ENCODE assay signal across 8 cellular contexts in genomic region chr15:74835312-74835823, GRCh38. TPM values are rescaled to one million over a fixed set of nuclear protein-coding genes. Genes with fewer than 3 reads are reported as not detected.
DNase-seq lines count a peak whose midpoint lies in the region; ATAC-seq and TF ChIP-seq lines count a peak whose summit lies in the region.

No MANE protein-coding gene starts in this region.

- no peak for ATAC-seq in HG02884 (IDR thresholded peaks at IDR 0.05; ENCODE audit: unreplicated experiment)
- no peak for ATAC-seq in HG02970 (IDR thresholded peaks at IDR 0.05; ENCODE audit: low FRiP score, unreplicated experiment)

- no peak overlapping the region for H3K4ac ChIP-seq in neuronal stem cell (ENCODE audit: low read length)

- H3K27me3 ChIP-seq in fibroblast of lung (ENCODE audit: control insufficient read depth, insufficient read depth, low read length): no peaks in the 10 kb centered on the region
- H3K27me3 ChIP-seq in neuronal stem cell (ENCODE audit: control insufficient read depth in 3 of 3, insufficient read depth in 3 of 3, low read depth in 1 of 3, low read length in 3 of 3): peaks cover 0 to 12% (median 0%) of the 10 kb centered on the region in 3 experiments

- no peak overlapping the region for H3K4me3 ChIP-seq in fibroblast of lung (replicated peaks in 1 of 4; ENCODE audit: control extremely low read depth in 1 of 4, insufficient read depth in 1 of 4, low read depth in 3 of 4, low read length in 4 of 4)
- peak overlapping the region in 1 of 2 donors; percentile 29 for H3K4me3 ChIP-seq in neuronal stem cell (ENCODE audit: low read length in 2 of 2)

- no peak overlapping the region for H3K14ac ChIP-seq in neuronal stem cell (ENCODE audit: low read length)

- H3K4me2 ChIP-seq in fibroblast of lung (ENCODE audit: extremely low read depth, insufficient read depth, low read length): no peak overlapping the region
- H3K4me2 ChIP-seq in neuronal stem cell (ENCODE audit: insufficient read depth, low read length, poor library complexity, severe bottlenecking): no peak overlapping the region

- H2AK5ac ChIP-seq in neuronal stem cell (ENCODE audit: low read depth, low read length): no peak overlapping the region

- no peak overlapping the region for H2BK120ac ChIP-seq in neuronal stem cell (ENCODE audit: low read depth, low read length)

- H3K79me1 ChIP-seq in neuronal stem cell (ENCODE audit: low read depth, low read length): no peaks in the 10 kb centered on the region

- H3K9me3 ChIP-seq in fibroblast of lung (ENCODE audit: control insufficient read depth, insufficient read depth, low read depth, low read length) (no peaks in the 10 kb centered on the region), neuronal stem cell (replicated peaks in 1 of 2; ENCODE audit: control insufficient read depth in 2 of 2, insufficient read depth in 1 of 2, low read depth in 1 of 2, low read length in 2 of 2) (no peaks in the 10 kb centered on the region)

- H3K27ac ChIP-seq in fibroblast of lung (ENCODE audit: insufficient read depth, low read length): no peak overlapping the region
- no peak overlapping the region for H3K27ac ChIP-seq in neuronal stem cell (replicated peaks; ENCODE audit: low read length)

- H3K18ac ChIP-seq in neuronal stem cell (ENCODE audit: low read length): no peak overlapping the region

- no peak overlapping the region for H4K8ac ChIP-seq in neuronal stem cell (ENCODE audit: low read depth, low read length)

- no CpG with 5 or more reads among the region's 5 CpGs for WGBS in neuronal stem cell (ENCODE audit: extremely low coverage in 2 of 2, insufficient read length in 2 of 2, insufficient replicate concordance in 1 of 2), 2 donors

- no peak overlapping the region for H4K91ac ChIP-seq in neuronal stem cell (ENCODE audit: low read depth, low read length, poor library complexity)

- no peaks in the 10 kb centered on the region for H4K20me1 ChIP-seq in fibroblast of lung (ENCODE audit: control insufficient read depth, extremely low read depth, insufficient read depth, low read length)

- H3K9ac ChIP-seq in fibroblast of lung (ENCODE audit: insufficient read depth, low read length) (no peak overlapping the region), neuronal stem cell (ENCODE audit: low read depth, low read length, poor library complexity) (no peak overlapping the region)

- no peak overlapping the region for H2BK12ac ChIP-seq in neuronal stem cell (ENCODE audit: low read length)

- peak; percentile 73 to 86 for TF ChIP-seq CTCF in fibroblast of lung (conservative IDR thresholded peaks at IDR 0.05 in 1 of 2, IDR thresholded peaks at IDR 0.05 in 1 of 2; ENCODE audit: low read depth in 1 of 2, low read length in 2 of 2)

- H3K23ac ChIP-seq in neuronal stem cell (ENCODE audit: low read depth, low read length, poor library complexity): peak overlapping the region; percentile 44

- H3K36me3 ChIP-seq in fibroblast of lung (ENCODE audit: control insufficient read depth, insufficient read depth, low read length) (no peaks in the 10 kb centered on the region), neuronal stem cell (replicated peaks in 1 of 2; ENCODE audit: control insufficient read depth in 2 of 2, insufficient read depth in 2 of 2, low read length in 2 of 2) (peaks cover 0 to 40% of the 10 kb centered on the region in 2 donors)

- no peaks in the 10 kb centered on the region for H3K79me2 ChIP-seq in fibroblast of lung (ENCODE audit: control insufficient read depth, insufficient read depth, low read length)

- peak overlapping the region; percentile 75 for H2BK5ac ChIP-seq in neuronal stem cell (ENCODE audit: low read length)

- peak; percentile 40 for DNase-seq in activated gamma-delta T cell treated with Interleukin-2 at 50 U/mL for 16 hours
- DNase-seq in activated gamma-delta T cell (lab: John Stamatoyannopoulos, UW): no peak
- peak; percentile 75 to 91 for DNase-seq in NCI-H526 (lab: John Stamatoyannopoulos, UW)
- peak; percentile 42 for DNase-seq in activated T-cell treated with anti-CD3 and anti-CD28 coated beads for 1 hour (ENCODE audit: low read depth)
- peak; percentile 23 to 48 for DNase-seq in fibroblast of lung (ENCODE audit: low read depth in 2 of 2)
- no peak for DNase-seq in neuronal stem cell (ENCODE audit: low spot score)

- no peaks in the 10 kb centered on the region for H3K4me1 ChIP-seq in fibroblast of lung (ENCODE audit: control insufficient read depth, extremely low read depth, insufficient read depth, low read length)
- peaks cover 0 to 5% of the 10 kb centered on the region in 2 donors for H3K4me1 ChIP-seq in neuronal stem cell (ENCODE audit: control insufficient read depth in 2 of 2, insufficient read depth in 1 of 2, low read depth in 1 of 2, low read length in 2 of 2)

- no peak overlapping the region for H2AFZ ChIP-seq in fibroblast of lung (ENCODE audit: low read length)
- H2AFZ ChIP-seq in neuronal stem cell (ENCODE audit: low read length): no peak overlapping the region

- H2BK15ac ChIP-seq in neuronal stem cell (ENCODE audit: low read length): no peak overlapping the region

RNA-seq across cellular contexts. Expression of gene ULK3, which starts 7.6 kb away (rescaled TPM):
- 8.8 and 11.8 TPM in 2 replicates for total RNA-seq in fibroblast of lung
- polyA plus RNA-seq in fibroblast of lung: 11.4 and 14.6 TPM in 2 replicates
- polyA plus RNA-seq in fibroblast of lung (2012): 8.5 and 24.2 TPM in 2 replicates
- polyA minus RNA-seq in fibroblast of lung (ENCODE audit: low replicate concordance): 16.7 and 51.2 TPM in 2 replicates
- polyA plus RNA-seq in neuronal stem cell (2013, experiment 1 of 2): 16.2 TPM
- polyA plus RNA-seq in neuronal stem cell (2013, experiment 2 of 2): 15.9 TPM

RNA-seq across cellular contexts. Expression of gene CPLX3, which starts 8.9 kb away (rescaled TPM):
- not detected in 2 replicates for total RNA-seq in fibroblast of lung
- polyA plus RNA-seq in fibroblast of lung: not detected in 2 replicates
- not detected in 2 replicates for polyA plus RNA-seq in fibroblast of lung (2012)
- polyA minus RNA-seq in fibroblast of lung (ENCODE audit: low replicate concordance): not detected in 2 replicates
- polyA plus RNA-seq in neuronal stem cell (2013, experiment 1 of 2): 0.03 TPM
- 0.03 TPM for polyA plus RNA-seq in neuronal stem cell (2013, experiment 2 of 2)

RNA-seq across cellular contexts. Expression of gene LMAN1L, which starts 22.7 kb away (rescaled TPM):
- total RNA-seq in fibroblast of lung: not detected in 2 replicates
- not detected in 2 replicates for polyA plus RNA-seq in fibroblast of lung
- polyA plus RNA-seq in fibroblast of lung (2012): not detected in 2 replicates
- not detected in 2 replicates for polyA minus RNA-seq in fibroblast of lung (ENCODE audit: low replicate concordance)
- polyA plus RNA-seq in neuronal stem cell (2013, experiment 1 of 2): not detected
- not detected for polyA plus RNA-seq in neuronal stem cell (2013, experiment 2 of 2)

RNA-seq across cellular contexts. Expression of gene SCAMP2, which starts 37.8 kb away (rescaled TPM):
- total RNA-seq in fibroblast of lung: 11.8 and 15.5 TPM in 2 replicates
- 86.2 and 115 TPM in 2 replicates for polyA plus RNA-seq in fibroblast of lung
- polyA plus RNA-seq in fibroblast of lung (2012): 55.3 and 67.0 TPM in 2 replicates
- 302 and 321 TPM in 2 replicates for polyA minus RNA-seq in fibroblast of lung (ENCODE audit: low replicate concordance)
- polyA plus RNA-seq in neuronal stem cell (2013, experiment 1 of 2): 40.9 TPM
- polyA plus RNA-seq in neuronal stem cell (2013, experiment 2 of 2): 46.5 TPM

RNA-seq across cellular contexts. Expression of gene CSK, which starts 53.5 kb away (rescaled TPM):
- total RNA-seq in fibroblast of lung: 16.2 and 22.0 TPM in 2 replicates
- polyA plus RNA-seq in fibroblast of lung: 21.5 and 28.2 TPM in 2 replicates
- polyA plus RNA-seq in fibroblast of lung (2012): 38.7 and 47.7 TPM in 2 replicates
- 61.0 and 91.1 TPM in 2 replicates for polyA minus RNA-seq in fibroblast of lung (ENCODE audit: low replicate concordance)
- 40.7 TPM for polyA plus RNA-seq in neuronal stem cell (2013, experiment 1 of 2)
- polyA plus RNA-seq in neuronal stem cell (2013, experiment 2 of 2): 40.4 TPM

Comparison
In these comparisons a context has a peak if more than half of its experiments do, and no peak if none do; other contexts are left out.
1. DNase-seq: peak in activated gamma-delta T cell treated with Interleukin-2 at 50 U/mL for 16 hours (single experiment), NCI-H526 (2 of 2), activated T-cell treated with anti-CD3 and anti-CD28 coated beads for 1 hour (single experiment) and fibroblast of lung (2 of 2); none in activated gamma-delta T cell (single experiment) and neuronal stem cell (single experiment).